Comparison of ENCODE assay signal across 8 cellular contexts in the genomic region with DNA sequence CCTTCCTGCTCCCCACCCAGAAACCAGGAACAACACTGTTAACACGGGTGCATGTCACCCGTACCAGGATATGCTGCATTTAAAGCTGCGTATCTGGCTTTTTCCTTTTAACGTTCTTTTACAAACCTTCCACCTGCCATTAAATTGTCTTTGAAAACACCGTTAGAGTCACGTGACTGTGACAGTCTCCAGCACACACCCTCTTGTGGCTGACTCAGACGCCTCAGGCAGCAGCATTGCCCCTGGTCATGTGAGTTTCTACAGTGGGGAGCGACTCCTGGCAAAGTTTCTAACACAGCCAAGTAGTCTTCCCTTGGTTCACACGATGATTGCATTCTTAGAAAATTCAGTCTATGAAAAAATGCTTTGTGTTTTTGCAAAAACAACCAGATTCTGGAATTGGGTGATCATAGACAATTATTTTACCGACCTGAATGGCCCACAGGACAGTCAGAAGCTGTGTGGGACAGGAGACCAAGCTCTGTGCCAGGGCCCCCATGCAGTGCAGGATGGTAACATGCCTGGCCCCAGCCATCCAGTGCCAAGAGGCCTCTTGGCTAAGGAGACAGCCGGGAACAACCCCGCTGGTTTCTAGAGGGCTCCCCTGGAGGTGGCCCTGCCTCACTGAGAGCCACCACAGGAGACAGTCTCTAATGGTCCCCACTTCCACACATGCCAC.
DNase-seq lines count a peak whose midpoint lies in the region; ATAC-seq and TF ChIP-seq lines count a peak whose summit lies in the region.

No MANE protein-coding gene starts in this region.

- H3K36me3 ChIP-seq in smooth muscle cell (ENCODE audit: low read depth), result no peaks in the 10 kb centered on the region

- intact Hi-C loops in sciatic nerve (cut with DNase I), result no loop called here

- no peaks in the 10 kb centered on the region for H3K27me3 ChIP-seq in smooth muscle cell (ENCODE audit: low read depth)

- DNase-seq in stimulated activated naive CD4-positive, alpha-beta T cell (lab: John Stamatoyannopoulos, UW), result peak in 4 of 6 experiments; percentile 5 to 15 (median 13)
- DNase-seq in stimulated activated naive CD4-positive, alpha-beta T cell treated with Interleukin-2 at 50 U/mL for 16 hours (lab: John Stamatoyannopoulos, UW), result no peak
- peak; percentile 55 for DNase-seq in NAMALWA (ENCODE audit: low spot score)
- peak; percentile 47 for DNase-seq in activated CD4-positive, alpha-beta memory T cell treated with anti-CD3 and anti-CD28 coated beads, Interleukin-2, amount 10 ng/mL, durations not matched to agents 7 days and 5 days
- DNase-seq in fibroblast of villous mesenchyme (ENCODE audit: low read depth), result peak; percentile 88
- no peak for DNase-seq in sciatic nerve (ENCODE audit: low spot score)
- no peak for DNase-seq in smooth muscle cell (lab: John Stamatoyannopoulos, UW; ENCODE audit: unreplicated experiment)

- H3K4me2 ChIP-seq in smooth muscle cell, result no peak overlapping the region

- POLR2A ChIA-PET in activated CD4-positive, alpha-beta memory T cell treated with anti-CD3 and anti-CD28 coated beads, Interleukin-2, amount 10 ng/mL, durations not matched to agents 7 days and 5 days (lab: Charles Lee), result no interaction called here

- H3K27ac Mint-ChIP-seq in activated CD4-positive, alpha-beta memory T cell treated with anti-CD3 and anti-CD28 coated beads, Interleukin-2, amount 10 ng/mL, durations not matched to agents 7 days and 5 days, result no peak overlapping the region

- H3F3A ChIP-seq in smooth muscle cell (ENCODE audit: low read depth), result no peaks in the 10 kb centered on the region

- no peak overlapping the region for H3K9ac ChIP-seq in smooth muscle cell (ENCODE audit: low read depth)

- no peaks in the 10 kb centered on the region for H3K79me2 ChIP-seq in smooth muscle cell (ENCODE audit: low read depth)

- H3K4me3 ChIP-seq in fibroblast of villous mesenchyme (ENCODE audit: low read depth, low read length), result no peak overlapping the region
- H3K4me3 ChIP-seq in smooth muscle cell, result no peak overlapping the region

- H3K27me3 Mint-ChIP-seq in activated CD4-positive, alpha-beta memory T cell treated with anti-CD3 and anti-CD28 coated beads, Interleukin-2, amount 10 ng/mL, durations not matched to agents 7 days and 5 days, result no peaks in the 10 kb centered on the region

- H4K20me1 ChIP-seq in smooth muscle cell (ENCODE audit: low read depth), result no peaks in the 10 kb centered on the region

- CTCF ChIA-PET in activated CD4-positive, alpha-beta memory T cell treated with anti-CD3 and anti-CD28 coated beads, Interleukin-2, amount 10 ng/mL, durations not matched to agents 7 days and 5 days (lab: Charles Lee), result interaction anchor here (0.7 to 1.1 kb wide), 2 partner anchors 9 to 109 kb away, joined by 3 to 4 read pairs; no protein-coding TSS in a partner anchor

- H3K9me3 Mint-ChIP-seq in activated CD4-positive, alpha-beta memory T cell treated with anti-CD3 and anti-CD28 coated beads, Interleukin-2, amount 10 ng/mL, durations not matched to agents 7 days and 5 days, result no peaks in the 10 kb centered on the region

- ATAC-seq in sciatic nerve, result peak; percentile 88
- no peak for ATAC-seq in HG02852 (IDR thresholded peaks at IDR 0.05; ENCODE audit: unreplicated experiment)

- no peaks in the 10 kb centered on the region for H3K36me3 Mint-ChIP-seq in activated CD4-positive, alpha-beta memory T cell treated with anti-CD3 and anti-CD28 coated beads, Interleukin-2, amount 10 ng/mL, durations not matched to agents 7 days and 5 days (ENCODE audit: low read depth)

- H3K9me3 ChIP-seq in smooth muscle cell (replicated peaks; ENCODE audit: low read depth), result no peaks in the 10 kb centered on the region

- TF ChIP-seq CTCF in fibroblast of villous mesenchyme (IDR thresholded peaks at IDR 0.05; ENCODE audit: insufficient read depth, low read depth, low read length) (peak; percentile 39), smooth muscle cell (IDR thresholded peaks at IDR 0.05; ENCODE audit: borderline replicate concordance, insufficient read depth, poor library complexity, severe bottlenecking) (no peak)

- H3K4me1 ChIP-seq in smooth muscle cell (ENCODE audit: low read depth), result no peaks in the 10 kb centered on the region

- H3K4me1 Mint-ChIP-seq in activated CD4-positive, alpha-beta memory T cell treated with anti-CD3 and anti-CD28 coated beads, Interleukin-2, amount 10 ng/mL, durations not matched to agents 7 days and 5 days, result peaks cover 4% of the 10 kb centered on the region

- no peak overlapping the region for H2AFZ ChIP-seq in smooth muscle cell (ENCODE audit: low read depth)

- no peak overlapping the region for H3K4me3 Mint-ChIP-seq in activated CD4-positive, alpha-beta memory T cell treated with anti-CD3 and anti-CD28 coated beads, Interleukin-2, amount 10 ng/mL, durations not matched to agents 7 days and 5 days

- no peak overlapping the region for H3K27ac ChIP-seq in smooth muscle cell (ENCODE audit: low read depth)

- WGBS in smooth muscle cell (ENCODE audit: low lambda C conversion rate), result 43% methylated on average over 12 of the region's 12 CpGs

Comparison
In these comparisons a context has a peak if more than half of its experiments do, and no peak if none do; other contexts are left out.
1. DNase-seq: peak in stimulated activated naive CD4-positive, alpha-beta T cell (4 of 6), NAMALWA (single experiment), activated CD4-positive, alpha-beta memory T cell treated with anti-CD3 and anti-CD28 coated beads, Interleukin-2, amount 10 ng/mL, durations not matched to agents 7 days and 5 days (single experiment) and fibroblast of villous mesenchyme (single experiment); none in stimulated activated naive CD4-positive, alpha-beta T cell treated with Interleukin-2 at 50 U/mL for 16 hours (single experiment), sciatic nerve (single experiment) and smooth muscle cell (single experiment).